In genomic region chr3:72580246-72580756, GRCh38 we compare ENCODE assay signal across 1 cellular context.
TF ChIP-seq lines count a peak whose summit lies in the region.

No MANE protein-coding gene starts in this region.

TF ChIP-seq in HepG2, 621 proteins besides CTCF, POLR2A, EP300 and RAD21 (continued from another document and continues in another):
- TF ChIP-seq ZBTB10 (CRISPR knock-in tag; IDR thresholded peaks at IDR 0.05; ENCODE audit: borderline replicate concordance) (0 out of 2 replicates have a peak, but pooled peaks have one; percentile 4), MAZ (IDR thresholded peaks at IDR 0.05; ENCODE audit: borderline replicate concordance, low read depth, low read length) (no peak), MAZ (CRISPR knock-in tag; IDR thresholded peaks at IDR 0.05; ENCODE audit: low read depth) (no peak), FOXM1 (CRISPR knock-in tag; IDR thresholded peaks at IDR 0.05) (no peak), ZFP41 (CRISPR knock-in tag; IDR thresholded peaks at IDR 0.05; ENCODE audit: borderline replicate concordance) (no peak), ZNF687 (CRISPR knock-in tag; IDR thresholded peaks at IDR 0.05) (peak; percentile 41; the same call in 1 of the 2 replicates), MZF1 (CRISPR knock-in tag; IDR thresholded peaks at IDR 0.05; ENCODE audit: borderline replicate concordance) (no peak), ZSCAN5A (CRISPR knock-in tag; IDR thresholded peaks at IDR 0.05; ENCODE audit: borderline replicate concordance) (no peak), SUZ12 (IDR thresholded peaks at IDR 0.05; ENCODE audit: low read depth, low read length) (no peak), HOMEZ (CRISPR knock-in tag; IDR thresholded peaks at IDR 0.05; ENCODE audit: low read depth) (no peak), ZNF530 (CRISPR knock-in tag; IDR thresholded peaks at IDR 0.05; ENCODE audit: low read depth) (no peak), TSC22D2 (CRISPR knock-in tag; IDR thresholded peaks at IDR 0.05; ENCODE audit: borderline replicate concordance) (no peak), TCF12 (IDR thresholded peaks at IDR 0.05) (no peak), TCF12 (CRISPR knock-in tag; IDR thresholded peaks at IDR 0.05) (no peak), GATAD1 (CRISPR knock-in tag; IDR thresholded peaks at IDR 0.05) (no peak), ZFP91 (CRISPR knock-in tag; IDR thresholded peaks at IDR 0.05; ENCODE audit: borderline replicate concordance) (peak; percentile 34; the same call in 1 of the 2 replicates), TFE3 (CRISPR knock-in tag; IDR thresholded peaks at IDR 0.05) (no peak), TEAD2 (CRISPR knock-in tag; IDR thresholded peaks at IDR 0.05) (no peak), ZNF24 (IDR thresholded peaks at IDR 0.05) (no peak), ZMYM4 (CRISPR knock-in tag; IDR thresholded peaks at IDR 0.05) (no peak), ZNF547 (CRISPR knock-in tag; IDR thresholded peaks at IDR 0.05) (no peak), ELF3 (CRISPR knock-in tag; IDR thresholded peaks at IDR 0.05) (0 out of 2 replicates have a peak, but pooled peaks have one; percentile 6), ARNT (IDR thresholded peaks at IDR 0.05) (no peak), ZFP36 (IDR thresholded peaks at IDR 0.05; ENCODE audit: borderline replicate concordance, low read depth, low read length, partially characterized antibody) (no peak), BATF2 (CRISPR knock-in tag; IDR thresholded peaks at IDR 0.05) (no peak), ZNF18 (CRISPR knock-in tag; IDR thresholded peaks at IDR 0.05; ENCODE audit: insufficient replicate concordance) (no peak), HOXA9 (CRISPR knock-in tag; IDR thresholded peaks at IDR 0.05; ENCODE audit: borderline replicate concordance) (no peak), RFX3 (CRISPR knock-in tag; IDR thresholded peaks at IDR 0.05) (no peak), ZNF333 (CRISPR knock-in tag; IDR thresholded peaks at IDR 0.05; ENCODE audit: borderline replicate concordance) (peak; percentile 96), ZNF770 (CRISPR knock-in tag; IDR thresholded peaks at IDR 0.05) (peak; percentile 62), ATF1 (CRISPR knock-in tag; IDR thresholded peaks at IDR 0.05) (no peak), THAP9 (CRISPR knock-in tag; IDR thresholded peaks at IDR 0.05; ENCODE audit: borderline replicate concordance) (0 out of 2 replicates have a peak, but pooled peaks have one; percentile 23), HIC2 (CRISPR knock-in tag; IDR thresholded peaks at IDR 0.05; ENCODE audit: low read depth) (peak; percentile 45; the same call in 1 of the 2 replicates)
